ENCODE assay signal across 11 cellular contexts in genomic region chr7:80288175-80289122, GRCh38.
DNase-seq lines count a peak whose midpoint lies in the region; ATAC-seq and TF ChIP-seq lines count a peak whose summit lies in the region.
"Had no signal": no experiment of that assay in that cellular context is flagged by ENCODE, and none has a peak within 500 bp of the region (broad histone marks: within the 10 kb centered on the region; RNA-seq: fewer than 3 reads in every experiment).

No MANE protein-coding gene starts in this region.

- peak overlapping the region; percentile 59 for H3K27ac ChIP-seq in HCT116 (ENCODE audit: low read depth, low read length)
- H3K27ac ChIP-seq in gastrocnemius medialis = no peak overlapping the region

- H3K9me2 ChIP-seq in HCT116 (ENCODE audit: insufficient read depth) = no peaks in the 10 kb centered on the region; the same call in 1 of the 2 replicates

- H2AFZ ChIP-seq in HCT116 (ENCODE audit: low read depth, low read length, poor library complexity, severe bottlenecking) = peak overlapping the region; percentile 51

- TF ChIP-seq CTCF in AG09309 (IDR thresholded peaks at IDR 0.05; ENCODE audit: control insufficient read depth, insufficient read depth, low read depth, low read length, missing control alignments) (peak; percentile 11), HCT116 (IDR thresholded peaks at IDR 0.05 in 2 of 3, conservative IDR thresholded peaks at IDR 0.05 in 1 of 3; ENCODE audit: borderline replicate concordance in 1 of 3, insufficient read depth in 1 of 3, low read depth in 2 of 3, low read length in 2 of 3) (peak in 2 of 3 experiments; percentile 36 to 37; a peak in 3 of 6 replicates), astrocyte of the cerebellum (IDR thresholded peaks at IDR 0.05; ENCODE audit: low read depth, low read length, missing control alignments) (peak; percentile 22), gastrocnemius medialis (IDR thresholded peaks at IDR 0.05 in 4 of 5, conservative IDR thresholded peaks at IDR 0.05 in 1 of 5) (no peak)

- DNase-seq in AG09309 (ENCODE audit: low read depth) (peak; percentile 57), HCT116 (ENCODE audit: low read depth, low spot score) (no peak), astrocyte of the cerebellum (ENCODE audit: low read depth) (peak; percentile 97), left kidney (ENCODE audit: low read depth, low spot score) (peak; percentile 35), NCI-H2171 treated with DMSO at 0.1 percent for 48 hours (lab: John Stamatoyannopoulos, UW) (no peak), gastrocnemius medialis (no peak), putamen (ENCODE audit: low spot score) (no peak), SHP77 treated with DMSO at 0.1 percent for 48 hours (lab: John Stamatoyannopoulos, UW) (no peak)
- DNase-seq: activated CD4-positive, CD25-positive, alpha-beta regulatory T cell treated with anti-CD3 and anti-CD28 coated beads, Interleukin-2, amount 50 U/mL, for 72 hours; GOT3; MM.1S had no signal

- TF ChIP-seq POLR2A in HCT116 (IDR thresholded peaks at IDR 0.05; ENCODE audit: borderline replicate concordance, extremely low read depth, insufficient read depth, insufficient read length) (no peak), gastrocnemius medialis (IDR thresholded peaks at IDR 0.05) (no peak)

- ATAC-seq in HCT116 (peak; percentile 70), gastrocnemius medialis (no peak)

- H4K20me1 ChIP-seq in HCT116 (ENCODE audit: insufficient read depth) = no peaks in the 10 kb centered on the region

- H3K4me1 ChIP-seq in HCT116 (ENCODE audit: control insufficient read depth in 1 of 2, insufficient read depth in 2 of 2, low read length in 2 of 2) = peaks cover 30 to 42% of the 10 kb centered on the region in 2 experiments; a peak in 3 of 4 replicates
- no peaks in the 10 kb centered on the region for H3K4me1 ChIP-seq in gastrocnemius medialis

- no TSS peak for BruUV-seq in HCT116 (replicated peaks; lab: Mats Ljungman, UMichigan)

- H3K79me2 ChIP-seq in HCT116 (ENCODE audit: insufficient read depth, low read length) = no peaks in the 10 kb centered on the region

- CTCF ChIA-PET in HCT116 (lab: Charles Lee) = interaction anchor here (1.0 kb wide), 1 partner anchor 193 kb away, joined by 3 read pairs; no protein-coding TSS in a partner anchor

- peak overlapping the region; percentile 33 for H3K4me2 ChIP-seq in HCT116 (ENCODE audit: low read length)

- H3K36me3 ChIP-seq in HCT116 (ENCODE audit: control insufficient read depth in 1 of 2, insufficient read depth in 2 of 2, low read length in 2 of 2) = peaks cover 0 to 3% of the 10 kb centered on the region in 2 experiments; a peak in 1 of 4 replicates
- no peaks in the 10 kb centered on the region for H3K36me3 ChIP-seq in gastrocnemius medialis

- H3K9ac ChIP-seq in HCT116 (ENCODE audit: low read length) = no peak overlapping the region

- POLR2A ChIA-PET in HCT116 (lab: Charles Lee) = no interaction called here

- no peaks in the 10 kb centered on the region for H3K9me3 ChIP-seq in HCT116 (ENCODE audit: control insufficient read depth in 1 of 2, insufficient read depth in 1 of 2, low read depth in 1 of 2, low read length in 2 of 2)
- no peaks in the 10 kb centered on the region for H3K9me3 ChIP-seq in gastrocnemius medialis

- in situ Hi-C loops in astrocyte of the cerebellum (cut with HindIII; ENCODE audit: low sequenced_read_pairs) = no loop called here
- in situ Hi-C loops in gastrocnemius medialis (cut with MboI; ENCODE audit: low sequenced_read_pairs in 4 of 4) = no loop called here

- RAD21 ChIA-PET in HCT116 (lab: Charles Lee; ENCODE audit: low non-redundant PET in 1 of 2, low total read pairs in 2 of 2, uncharacterized antibody in 2 of 2, unreplicated experiment in 2 of 2) = no interaction called here

- peak; percentile 69 for TF ChIP-seq RAD21 in HCT116 (IDR thresholded peaks at IDR 0.05; ENCODE audit: low read depth)

- intact Hi-C loops in HCT116 (cut with micrococcal nuclease) = loop anchor here (5.0 kb wide), 1 partner anchor 226 kb away; no protein-coding TSS in a partner anchor
- intact Hi-C loops in gastrocnemius medialis (cut with DNase I; ENCODE audit: low total_unique reads) = loop anchor here (10.0 kb wide), 1 partner anchor 154 kb away; the partner anchor contains the start of gene GNAI1

- H3K4me3 ChIP-seq in AG09309 (ENCODE audit: control insufficient read depth, low read depth, low read length) = no peak overlapping the region
- no peak overlapping the region for H3K4me3 ChIP-seq in HCT116 (replicated peaks in 1 of 2; ENCODE audit: low read depth in 1 of 2, low read length in 2 of 2)
- H3K4me3 ChIP-seq in astrocyte of the cerebellum (ENCODE audit: low read depth, low read length) = no peak overlapping the region
- no peak overlapping the region for H3K4me3 ChIP-seq in gastrocnemius medialis

- H3K27me3 ChIP-seq in HCT116 (ENCODE audit: insufficient read depth, low read length) (no peaks in the 10 kb centered on the region), gastrocnemius medialis (no peaks in the 10 kb centered on the region)

TF ChIP-seq in HCT116, 20 proteins besides CTCF, POLR2A, EP300 and RAD21:
- TF ChIP-seq REST (IDR thresholded peaks at IDR 0.05; ENCODE audit: low read depth) (no peak), EZH2phosphoT487 (IDR thresholded peaks at IDR 0.05; ENCODE audit: borderline replicate concordance) (no peak), ZBTB33 (IDR thresholded peaks at IDR 0.05; ENCODE audit: extremely low read depth, insufficient replicate concordance, low read length) (no peak), SP1 (IDR thresholded peaks at IDR 0.05; ENCODE audit: low read depth) (no peak), FOSL1 (IDR thresholded peaks at IDR 0.05; ENCODE audit: low read depth) (0 out of 2 replicates have a peak, but pooled peaks have one; percentile 18)
TF ChIP-seq in HCT116: peak in this region for 1.

Comparison
In these comparisons a context has a peak if more than half of its experiments do, and no peak if none do; other contexts are left out.
1. DNase-seq: peak in AG09309 (single experiment), astrocyte of the cerebellum (single experiment) and left kidney (single experiment); none in HCT116 (single experiment), NCI-H2171 treated with DMSO at 0.1 percent for 48 hours (single experiment), gastrocnemius medialis (0 of 2), putamen (single experiment) and SHP77 treated with DMSO at 0.1 percent for 48 hours (single experiment).
2. CTCF ChIP-seq: peak in AG09309 (single experiment), HCT116 (2 of 3) and astrocyte of the cerebellum (single experiment); none in gastrocnemius medialis (0 of 5).